Comparison of ENCODE assay signal across 8 cellular contexts in the genomic region with DNA sequence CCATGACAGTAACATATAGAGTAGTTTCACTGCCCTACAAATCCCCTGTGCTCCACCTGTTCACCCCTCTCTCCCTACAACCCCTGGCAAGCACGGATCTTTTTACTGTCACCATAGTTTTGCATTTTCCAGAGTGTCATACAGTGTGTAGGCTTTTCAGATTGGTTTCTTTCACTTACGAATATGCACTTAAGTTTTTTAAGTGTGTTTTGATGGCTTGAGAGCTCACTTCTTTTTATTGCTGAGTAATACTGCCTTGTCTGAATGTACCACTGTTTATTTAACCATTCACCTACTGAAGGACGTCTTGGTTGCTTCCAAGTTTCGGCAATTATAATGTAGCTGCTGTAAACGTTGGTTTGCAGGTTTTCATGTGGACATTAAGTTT.
DNase-seq lines count a peak whose midpoint lies in the region; ATAC-seq and TF ChIP-seq lines count a peak whose summit lies in the region.

No MANE protein-coding gene starts in this region.

- no peak for TF ChIP-seq POLR2A in transverse colon (IDR thresholded peaks at IDR 0.05)

- H3K4me1 ChIP-seq in ACC112 (ENCODE audit: control insufficient read depth, insufficient read depth, low read length, unreplicated experiment): peaks cover 29% of the 10 kb centered on the region
- peaks cover 3 to 50% (median 24%) of the 10 kb centered on the region in 4 donors for H3K4me1 ChIP-seq in transverse colon

- 13 to 21% methylated on average over 5 of the region's 5 CpGs for WGBS in transverse colon (ENCODE audit: low coverage in 1 of 2), 2 donors

- H3K9me3 Mint-ChIP-seq in activated B cell treated with CpG ODN at 0.5 μM for 24 hours: no peaks in the 10 kb centered on the region

- DNase-seq in activated B cell treated with CpG ODN at 0.5 μM for 24 hours (no peak), HEK293T (ENCODE audit: extremely low spot score) (no peak), NCI-H82 treated with DMSO at 0.1 percent for 48 hours (lab: John Stamatoyannopoulos, UW; ENCODE audit: unreplicated experiment) (no peak), transverse colon (no peak)

- H3K79me2 ChIP-seq in ACC112 (ENCODE audit: control insufficient read depth, insufficient read depth, low read length, unreplicated experiment): peaks cover 5% of the 10 kb centered on the region
- H3K79me2 ChIP-seq in neural cell (replicated peaks; ENCODE audit: insufficient read depth, low read length): no peaks in the 10 kb centered on the region

- peaks cover 2% of the 10 kb centered on the region for H3K27me3 Mint-ChIP-seq in activated B cell treated with CpG ODN at 0.5 μM for 24 hours

- TF ChIP-seq EP300 in neural cell (conservative IDR thresholded peaks at IDR 0.05; ENCODE audit: poor library complexity, severe bottlenecking): no peak
- no peak for TF ChIP-seq EP300 in transverse colon (IDR thresholded peaks at IDR 0.05; ENCODE audit: low read depth)

- H4K20me1 ChIP-seq in neural cell (ENCODE audit: insufficient read depth): no peaks in the 10 kb centered on the region

- H3K4me3 ChIP-seq in ACC112 (ENCODE audit: low read depth, low read length) (peak overlapping the region; percentile 77), neural cell (ENCODE audit: low read length) (no peak overlapping the region), transverse colon (peak overlapping the region in 2 of 4 donors; percentile 8 to 31)

- H3K36me3 ChIP-seq in ACC112 (ENCODE audit: insufficient read depth, low read length): no peaks in the 10 kb centered on the region
- no peaks in the 10 kb centered on the region for H3K36me3 ChIP-seq in neural cell (ENCODE audit: insufficient read depth, low read length)
- no peaks in the 10 kb centered on the region for H3K36me3 ChIP-seq in transverse colon

- in situ Hi-C loops in transverse colon (cut with MboI; ENCODE audit: low pct_ligation_motif_present in 1 of 4, low pct_unique_long_range_greater_than_20kb in 1 of 4, low sequenced_read_pairs in 3 of 4): no loop called here

- H3F3A ChIP-seq in neural cell (ENCODE audit: insufficient read depth, low read length, poor library complexity, severe bottlenecking): peaks cover 16% of the 10 kb centered on the region

- intact Hi-C loops in activated B cell treated with CpG ODN at 0.5 μM for 24 hours (cut with micrococcal nuclease): loop anchor here (2.0 to 10.0 kb wide), 2 partner anchors 773 to 953 kb away; a partner anchor contains a TSS
- intact Hi-C loops in transverse colon (cut with DNase I; ENCODE audit: low total_unique reads): no loop called here

- no peaks in the 10 kb centered on the region for H3K36me3 Mint-ChIP-seq in activated B cell treated with CpG ODN at 0.5 μM for 24 hours (ENCODE audit: low read depth)

- H3K27ac Mint-ChIP-seq in activated B cell treated with CpG ODN at 0.5 μM for 24 hours: peak overlapping the region; percentile 64

- TF ChIP-seq RAD21 in neural cell (conservative IDR thresholded peaks at IDR 0.05): no peak

- CTCF ChIA-PET in activated B cell treated with CpG ODN at 0.5 μM for 24 hours (lab: Charles Lee): no interaction called here
- CTCF ChIA-PET in HEK293T (lab: Yijun Ruan, JAX): no interaction called here

- H2AFZ ChIP-seq in ACC112 (ENCODE audit: low read length, unreplicated experiment) (no peak overlapping the region), neural cell (ENCODE audit: low read depth, low read length) (no peak overlapping the region)

- H3K4me3 Mint-ChIP-seq in activated B cell treated with CpG ODN at 0.5 μM for 24 hours: peak overlapping the region; percentile 68

- H3K27ac ChIP-seq in ACC112 (ENCODE audit: low read depth, low read length) (peak overlapping the region; percentile 76), neural cell (ENCODE audit: low read length) (peak overlapping the region; percentile 97), transverse colon (peak overlapping the region in 2 of 4 donors; percentile 43 to 50)

- no peaks in the 10 kb centered on the region for H3K9me2 ChIP-seq in neural cell (ENCODE audit: insufficient read depth, low read length)

- H3K9ac ChIP-seq in neural cell (ENCODE audit: low read length): no peak overlapping the region

- H3K27me3 ChIP-seq in ACC112 (ENCODE audit: insufficient read depth, low read length) (no peaks in the 10 kb centered on the region), neural cell (ENCODE audit: insufficient read depth, low read depth, low read length) (no peaks in the 10 kb centered on the region), transverse colon (no peaks in the 10 kb centered on the region)

- ATAC-seq in GM18873 (IDR thresholded peaks at IDR 0.05; ENCODE audit: low FRiP score, unreplicated experiment) (peak; percentile 41), HG03103 (IDR thresholded peaks at IDR 0.05; ENCODE audit: low read depth, unreplicated experiment) (peak; percentile 30), activated B cell treated with CpG ODN at 0.5 μM for 24 hours (ENCODE audit: low read depth) (peak; percentile 22)

- POLR2A ChIA-PET in activated B cell treated with CpG ODN at 0.5 μM for 24 hours (lab: Charles Lee): no interaction called here
- POLR2A ChIA-PET in HEK293T (lab: Yijun Ruan, JAX): no interaction called here

- peaks cover 44% of the 10 kb centered on the region for H3K4me1 Mint-ChIP-seq in activated B cell treated with CpG ODN at 0.5 μM for 24 hours

- H3K9me3 ChIP-seq in neural cell (ENCODE audit: low read length): no peaks in the 10 kb centered on the region
- no peaks in the 10 kb centered on the region for H3K9me3 ChIP-seq in transverse colon

- TF ChIP-seq CTCF in activated B cell treated with CpG ODN at 0.5 μM for 24 hours (IDR thresholded peaks at IDR 0.05) (no peak), neural cell (IDR thresholded peaks at IDR 0.05; ENCODE audit: poor library complexity, severe bottlenecking) (no peak), transverse colon (IDR thresholded peaks at IDR 0.05) (no peak)

- H3K4me2 ChIP-seq in neural cell (ENCODE audit: low read length): no peak overlapping the region

TF ChIP-seq in neural cell, 6 proteins besides CTCF, POLR2A, EP300 and RAD21 (continues in another document):
- TF ChIP-seq MXI1 (conservative IDR thresholded peaks at IDR 0.05; ENCODE audit: poor library complexity, severe bottlenecking) (no peak), POLR2AphosphoS5 (IDR thresholded peaks at IDR 0.05) (no peak), TAF1 (IDR thresholded peaks at IDR 0.05; ENCODE audit: low read depth) (no peak), EZH2 (IDR thresholded peaks at IDR 0.05; ENCODE audit: borderline replicate concordance, insufficient read depth, low read length, poor library complexity, severe bottlenecking) (no peak)
- TF ChIP-seq, protein P1, sequence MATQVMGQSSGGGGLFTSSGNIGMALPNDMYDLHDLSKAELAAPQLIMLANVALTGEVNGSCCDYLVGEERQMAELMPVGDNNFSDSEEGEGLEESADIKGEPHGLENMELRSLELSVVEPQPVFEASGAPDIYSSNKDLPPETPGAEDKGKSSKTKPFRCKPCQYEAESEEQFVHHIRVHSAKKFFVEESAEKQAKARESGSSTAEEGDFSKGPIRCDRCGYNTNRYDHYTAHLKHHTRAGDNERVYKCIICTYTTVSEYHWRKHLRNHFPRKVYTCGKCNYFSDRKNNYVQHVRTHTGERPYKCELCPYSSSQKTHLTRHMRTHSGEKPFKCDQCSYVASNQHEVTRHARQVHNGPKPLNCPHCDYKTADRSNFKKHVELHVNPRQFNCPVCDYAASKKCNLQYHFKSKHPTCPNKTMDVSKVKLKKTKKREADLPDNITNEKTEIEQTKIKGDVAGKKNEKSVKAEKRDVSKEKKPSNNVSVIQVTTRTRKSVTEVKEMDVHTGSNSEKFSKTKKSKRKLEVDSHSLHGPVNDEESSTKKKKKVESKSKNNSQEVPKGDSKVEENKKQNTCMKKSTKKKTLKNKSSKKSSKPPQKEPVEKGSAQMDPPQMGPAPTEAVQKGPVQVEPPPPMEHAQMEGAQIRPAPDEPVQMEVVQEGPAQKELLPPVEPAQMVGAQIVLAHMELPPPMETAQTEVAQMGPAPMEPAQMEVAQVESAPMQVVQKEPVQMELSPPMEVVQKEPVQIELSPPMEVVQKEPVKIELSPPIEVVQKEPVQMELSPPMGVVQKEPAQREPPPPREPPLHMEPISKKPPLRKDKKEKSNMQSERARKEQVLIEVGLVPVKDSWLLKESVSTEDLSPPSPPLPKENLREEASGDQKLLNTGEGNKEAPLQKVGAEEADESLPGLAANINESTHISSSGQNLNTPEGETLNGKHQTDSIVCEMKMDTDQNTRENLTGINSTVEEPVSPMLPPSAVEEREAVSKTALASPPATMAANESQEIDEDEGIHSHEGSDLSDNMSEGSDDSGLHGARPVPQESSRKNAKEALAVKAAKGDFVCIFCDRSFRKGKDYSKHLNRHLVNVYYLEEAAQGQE (IDR thresholded peaks at IDR 0.05; ENCODE audit: borderline replicate concordance): no peak

TF ChIP-seq in HEK293T, 16 proteins besides CTCF, POLR2A, EP300 and RAD21:
- TF ChIP-seq FOXA1 (IDR thresholded peaks at IDR 0.05) (no peak), ARNT (IDR thresholded peaks at IDR 0.05) (no peak), LEF1 (IDR thresholded peaks at IDR 0.05; ENCODE audit: borderline replicate concordance) (no peak), SP1 (IDR thresholded peaks at IDR 0.05) (no peak), FOXM1 (IDR thresholded peaks at IDR 0.05; ENCODE audit: borderline replicate concordance) (no peak), HDGF (IDR thresholded peaks at IDR 0.05; ENCODE audit: borderline replicate concordance) (no peak)
